ENCODE assay signal across 29 cellular contexts in the genomic region with DNA sequence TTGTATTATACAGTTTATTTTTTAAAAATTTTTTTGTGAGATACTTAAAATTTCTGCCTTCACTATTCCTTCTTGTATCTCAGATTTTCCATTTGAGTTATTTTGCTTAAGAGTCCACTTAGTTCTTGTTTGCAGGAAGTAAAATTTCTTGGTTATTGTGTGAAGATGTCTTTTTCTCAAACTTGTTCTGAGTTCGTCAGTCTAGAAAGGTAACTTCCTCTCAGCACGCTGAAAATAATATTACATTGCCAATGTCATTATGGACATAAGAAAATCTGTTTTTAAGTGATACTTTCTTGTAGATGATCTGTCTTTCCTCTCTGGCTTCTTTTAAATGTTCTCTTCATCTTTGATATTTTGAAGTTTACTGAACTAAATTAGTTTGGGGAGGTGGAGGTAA.
"Had no signal": no experiment of that assay in that cellular context is flagged by ENCODE, and none has a peak within 500 bp of the region (broad histone marks: within the 10 kb centered on the region; RNA-seq: fewer than 3 reads in every experiment).

No MANE protein-coding gene starts in this region.

- H3K27me3 ChIP-seq: colonic mucosa, dorsolateral prefrontal cortex, esophagus muscularis mucosa, esophagus squamous epithelium, foreskin keratinocyte, gastrocnemius medialis, gastroesophageal sphincter, heart left ventricle, heart right ventricle had no signal

- H3K27ac ChIP-seq: colonic mucosa, coronary artery, dorsolateral prefrontal cortex, epithelial cell of prostate, esophagus muscularis mucosa, esophagus squamous epithelium, foreskin keratinocyte, gastrocnemius medialis, gastroesophageal sphincter, heart left ventricle, heart right ventricle had no signal

- H3K4me3 ChIP-seq: colonic mucosa, coronary artery, dorsolateral prefrontal cortex, esophagus muscularis mucosa, esophagus squamous epithelium, gastrocnemius medialis, gastroesophageal sphincter, heart left ventricle, heart right ventricle had no signal

- H3K27me3 Mint-ChIP-seq: dendritic cell treated with granulocyte-macrophage colony-stimulating factor and Interleukin-4, amounts not matched to agents 40 ng/mL and 50 ng/mL, for 4 days; effector memory CD8-positive, alpha-beta T cell had no signal

- H3K4me1 ChIP-seq: colonic mucosa, esophagus muscularis mucosa, esophagus squamous epithelium, foreskin keratinocyte, gastrocnemius medialis, gastroesophageal sphincter, heart left ventricle, heart right ventricle had no signal

- H3K9me3 ChIP-seq: colonic mucosa, esophagus muscularis mucosa, esophagus squamous epithelium, gastrocnemius medialis had no signal

- H3K4me1 Mint-ChIP-seq: endodermal cell had no signal

- H3K36me3 ChIP-seq: colonic mucosa, esophagus muscularis mucosa, esophagus squamous epithelium, gastrocnemius medialis, gastroesophageal sphincter, heart left ventricle, heart right ventricle had no signal

- H3K27ac Mint-ChIP-seq: dendritic cell treated with granulocyte-macrophage colony-stimulating factor and Interleukin-4, amounts not matched to agents 40 ng/mL and 50 ng/mL, for 4 days; effector memory CD8-positive, alpha-beta T cell; endodermal cell had no signal

- FAIRE-seq: colon, endometrium, endothelial cell of umbilical vein, frontal cortex had no signal

- ATAC-seq: effector memory CD8-positive, alpha-beta T cell; esophagus mucosa; foreskin keratinocyte; gastrocnemius medialis; gastroesophageal sphincter; heart left ventricle; heart right ventricle had no signal

- DNase-seq: colonic mucosa; cortex of kidney; dermis blood vessel endothelial cell; dorsolateral prefrontal cortex; effector CD4-positive, alpha-beta T cell; effector CD8-positive, alpha-beta T cell; effector memory CD4-positive, alpha-beta T cell; effector memory CD8-positive, alpha-beta T cell; endodermal cell; erythroblast; esophagus squamous epithelium; foreskin fibroblast; foreskin keratinocyte; foreskin melanocyte; gastrocnemius medialis; glutamatergic neuron; head of caudate nucleus; heart left ventricle; heart right ventricle had no signal

- H3K4me3 Mint-ChIP-seq: dendritic cell treated with granulocyte-macrophage colony-stimulating factor and Interleukin-4, amounts not matched to agents 40 ng/mL and 50 ng/mL, for 4 days; effector memory CD8-positive, alpha-beta T cell; endodermal cell had no signal
